Comparison of ENCODE assay signal across 9 cellular contexts in genomic region chrX:149504226-149504914, GRCh38. TPM values are rescaled to one million over a fixed set of nuclear protein-coding genes. Genes with fewer than 3 reads are reported as not detected.
DNase-seq lines count a peak whose midpoint lies in the region; ATAC-seq, FAIRE-seq and TF ChIP-seq lines count a peak whose summit lies in the region.
"Had no signal": no experiment of that assay in that cellular context is flagged by ENCODE, and none has a peak within 500 bp of the region (broad histone marks: within the 10 kb centered on the region; RNA-seq: fewer than 3 reads in every experiment).

No MANE protein-coding gene starts in this region.

- peaks cover 15% of the 10 kb centered on the region for H3K4me1 Mint-ChIP-seq in CD14-positive monocyte

- intact Hi-C loops in CD14-positive monocyte (cut with micrococcal nuclease) = loop anchor here in 1 of 2 donors (10.0 kb wide), 1 partner anchor 1590 kb away; the partner anchor contains the start of gene FMR1

- peaks cover 0 to 5% (median 0%) of the 10 kb centered on the region in 3 donors for H3K27me3 Mint-ChIP-seq in CD14-positive monocyte (ENCODE audit: low read depth in 3 of 3)

- H3K36me3 ChIP-seq in adipocyte (ENCODE audit: control insufficient read depth, insufficient read depth, low read length, severe bottlenecking) (peaks cover 19% of the 10 kb centered on the region), iPS-15b (ENCODE audit: control insufficient read depth, insufficient read depth, low read length) (no peaks in the 10 kb centered on the region)

- H3K4me3 Mint-ChIP-seq in CD14-positive monocyte = peak overlapping the region; percentile 90 to 98

- peak overlapping the region; percentile 86 for H3K9ac ChIP-seq in adipocyte (ENCODE audit: low read length)
- H3K9ac ChIP-seq in iPS-15b (ENCODE audit: low read depth, low read length) = no peak overlapping the region

- TF ChIP-seq CTCF in CD14-positive monocyte (IDR thresholded peaks at IDR 0.05) = peak; percentile 30
- TF ChIP-seq CTCF in omental fat pad (IDR thresholded peaks at IDR 0.05) = no peak

- H3K4me3 ChIP-seq in adipocyte (ENCODE audit: low read length) = peak overlapping the region; percentile 84
- peak overlapping the region; percentile 52 for H3K4me3 ChIP-seq in iPS-15b (ENCODE audit: low read depth, low read length)

- H3K4me1 ChIP-seq in adipocyte (ENCODE audit: control insufficient read depth, insufficient read depth, low read length) (peaks cover 7% of the 10 kb centered on the region), iPS-15b (ENCODE audit: control insufficient read depth, insufficient read depth, low read length) (no peaks in the 10 kb centered on the region)

- H3K36me3 Mint-ChIP-seq in CD14-positive monocyte = peaks cover 21 to 34% of the 10 kb centered on the region in 2 donors

- H3K27ac Mint-ChIP-seq in CD14-positive monocyte = peak overlapping the region; percentile 85 to 99 (median 97)

- H3K9me3 ChIP-seq in adipocyte (ENCODE audit: control insufficient read depth, low read length) = no peaks in the 10 kb centered on the region
- H3K9me3 ChIP-seq in iPS-15b (ENCODE audit: control insufficient read depth, insufficient read depth, low read length) = no peaks in the 10 kb centered on the region

- DNase-seq in CD14-positive monocyte (ENCODE audit: low spot score) (peak; percentile 71), GM19239 (ENCODE audit: insufficient read length, low spot score) (no peak), SK-N-DZ (ENCODE audit: low spot score) (peak; percentile 75), adipocyte (ENCODE audit: low read depth) (peak; percentile 37), omental fat pad (ENCODE audit: low spot score) (no peak)
- peak; percentile 82 for DNase-seq in stimulated activated CD4-positive, alpha-beta T cell treated with anti-CD3 and anti-CD28 coated beads, Interleukin-1b, Interleukin-23, amount 100 ng/mL, for 48 hours

- peaks cover 22% of the 10 kb centered on the region for H3K27me3 ChIP-seq in adipocyte (replicated peaks; ENCODE audit: control insufficient read depth, insufficient read depth, low read length)
- no peaks in the 10 kb centered on the region for H3K27me3 ChIP-seq in iPS-15b (ENCODE audit: control insufficient read depth, insufficient read depth, low read length)

- FAIRE-seq in GM19239 (lab: Jason Lieb, UNC) = peak; percentile 96

- H3K9me3 Mint-ChIP-seq in CD14-positive monocyte = peaks cover 0 to 3% (median 0%) of the 10 kb centered on the region in 7 donors

- peak; percentile 51 for ATAC-seq in HG03442 (IDR thresholded peaks at IDR 0.05; ENCODE audit: unreplicated experiment)
- ATAC-seq in omental fat pad (ENCODE audit: low FRiP score) = no peak

RNA-seq across cellular contexts. Expression of gene IDS, which starts 0.7 kb away (rescaled TPM):
- 10 to 100 TPM; 79.5 to 94.3 TPM for polyA plus RNA-seq in CD14-positive monocyte
- polyA plus RNA-seq in SK-N-DZ (2014; cell fraction: cytosol; rRNA removed) = 23.2 and 36.2 TPM in 2 replicates
- polyA plus RNA-seq in SK-N-DZ (2014; cell fraction: nucleus; rRNA removed) = 16.2 and 23.6 TPM in 2 replicates
- total RNA-seq in omental fat pad = 10 to 100 TPM; 39.0 to 67.5 (median 56.1) TPM

RNA-seq across cellular contexts. Expression of gene EOLA1, which starts 36.4 kb away (rescaled TPM):
- polyA plus RNA-seq in CD14-positive monocyte = 10 to 100 TPM; 15.5 to 20.7 TPM
- polyA plus RNA-seq in SK-N-DZ (2014; cell fraction: cytosol; rRNA removed) = 13.3 and 14.2 TPM in 2 replicates
- polyA plus RNA-seq in SK-N-DZ (2014; cell fraction: nucleus; rRNA removed) = 9.8 and 14.6 TPM in 2 replicates
- total RNA-seq in omental fat pad = 10 to 100 TPM in 2 of 4 donors, 1 to 10 TPM in 2; 9.0 to 30.2 (median 10.3) TPM

RNA-seq across cellular contexts. Expression of gene HSFX3, which starts 45.4 kb away (rescaled TPM):
- not detected for polyA plus RNA-seq in CD14-positive monocyte
- polyA plus RNA-seq in SK-N-DZ (2014; cell fraction: cytosol; rRNA removed) = not detected in 2 replicates
- not detected in 2 replicates for polyA plus RNA-seq in SK-N-DZ (2014; cell fraction: nucleus; rRNA removed)
- total RNA-seq in omental fat pad = not detected
- total RNA-seq: T-helper 1 cell treated with Interleukin-12 subunit alpha and Interleukin-12 subunit beta and Interleukin-4 antibody, amounts not matched to agents 30 ng/mL and 1 ng/mL, for 36 hours had no signal

Comparison
In these comparisons a context has a peak if more than half of its experiments do, and no peak if none do; other contexts are left out.
1. DNase-seq: peak in CD14-positive monocyte (single experiment), SK-N-DZ (single experiment), adipocyte (single experiment) and stimulated activated CD4-positive, alpha-beta T cell treated with anti-CD3 and anti-CD28 coated beads, Interleukin-1b, Interleukin-23, amount 100 ng/mL, for 48 hours (single experiment); none in GM19239 (single experiment) and omental fat pad (single experiment).